Comparison of ENCODE assay signal across 8 cellular contexts in the genomic region with DNA sequence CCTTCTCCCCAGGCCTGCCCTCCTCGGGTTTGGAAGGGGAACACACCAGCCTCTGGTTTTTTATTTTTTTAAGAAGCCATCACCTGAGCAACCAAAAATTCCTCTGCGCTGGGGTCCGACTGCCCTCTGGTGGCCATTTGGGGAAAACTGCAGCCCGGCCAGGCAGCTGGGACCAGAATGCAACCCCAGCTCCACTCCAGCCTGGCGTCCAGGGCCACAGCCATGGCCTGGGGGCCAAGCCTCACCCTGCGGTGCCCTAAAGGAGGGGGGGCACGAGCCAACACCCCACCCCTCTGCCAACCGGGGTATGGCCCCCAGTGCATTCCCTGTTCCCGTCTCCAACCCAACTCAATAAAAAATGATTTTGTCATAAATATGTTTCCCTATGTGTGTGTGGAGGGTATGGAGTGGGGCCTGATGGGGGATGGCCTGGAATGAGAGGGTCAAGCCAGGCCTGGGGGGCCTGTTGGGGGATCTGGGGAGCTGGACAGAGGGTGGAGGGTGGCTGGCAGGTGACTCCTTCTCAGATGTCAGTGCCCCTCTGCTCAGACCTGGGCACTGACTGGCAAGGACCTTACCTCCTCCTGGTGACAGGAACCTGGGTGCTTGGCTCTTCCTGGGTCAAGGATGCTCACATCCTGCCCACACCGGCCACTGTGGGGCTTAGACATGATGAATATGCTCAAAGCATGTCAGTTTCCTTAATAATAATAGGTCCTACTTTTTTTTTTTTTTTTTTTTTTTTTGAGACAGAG. TPM values are rescaled to one million over a fixed set of nuclear protein-coding genes. Genes with fewer than 3 reads are reported as not detected.
DNase-seq lines count a peak whose midpoint lies in the region; ATAC-seq and TF ChIP-seq lines count a peak whose summit lies in the region.

No MANE protein-coding gene starts in this region.

- no peaks in the 10 kb centered on the region for H3K36me3 Mint-ChIP-seq in CD8-positive, alpha-beta memory T cell
- no peaks in the 10 kb centered on the region for H3K36me3 Mint-ChIP-seq in activated CD8-positive, alpha-beta T cell treated with anti-CD3 and anti-CD28 coated beads, Interleukin-2, amount 10 ng/mL, durations not matched to agents 7 days and 5 days (ENCODE audit: low read depth)

- H3K9me3 Mint-ChIP-seq in CD8-positive, alpha-beta memory T cell, result no peaks in the 10 kb centered on the region
- H3K9me3 Mint-ChIP-seq in activated CD8-positive, alpha-beta T cell treated with anti-CD3 and anti-CD28 coated beads, Interleukin-2, amount 10 ng/mL, durations not matched to agents 7 days and 5 days (ENCODE audit: insufficient read depth), result no peaks in the 10 kb centered on the region

- POLR2A ChIA-PET in CD8-positive, alpha-beta memory T cell (lab: Charles Lee), result interaction anchor here (0.6 to 1.8 kb wide), 3 partner anchors 48 to 435 kb away, joined by 3 to 10 read pairs (median 3); a partner anchor contains a TSS
- POLR2A ChIA-PET in activated CD8-positive, alpha-beta T cell treated with anti-CD3 and anti-CD28 coated beads, Interleukin-2, amount 10 ng/mL, durations not matched to agents 7 days and 5 days (lab: Charles Lee), result interaction anchor here (0.6 to 1.5 kb wide), 4 partner anchors 39 to 254 kb away, joined by 3 to 6 read pairs (median 4); no protein-coding TSS in a partner anchor

- peak overlapping the region in 3 of 8 donors; percentile 43 to 49 (median 47) for H3K27ac Mint-ChIP-seq in CD8-positive, alpha-beta memory T cell
- H3K27ac Mint-ChIP-seq in activated CD8-positive, alpha-beta T cell treated with anti-CD3 and anti-CD28 coated beads, Interleukin-2, amount 10 ng/mL, durations not matched to agents 7 days and 5 days, result no peak overlapping the region

- H3K4me3 ChIP-seq in CD8-positive, alpha-beta memory T cell (ENCODE audit: low read length), result no peak overlapping the region
- H3K4me3 ChIP-seq in HFF-Myc (replicated peaks; ENCODE audit: low read depth, low read length), result no peak overlapping the region

- H3K27me3 ChIP-seq in CD8-positive, alpha-beta memory T cell (ENCODE audit: insufficient read depth, low read length, poor library complexity, severe bottlenecking), result no peaks in the 10 kb centered on the region

- peak overlapping the region in 2 of 7 donors; percentile 7 to 8 for H3K4me3 Mint-ChIP-seq in CD8-positive, alpha-beta memory T cell
- H3K4me3 Mint-ChIP-seq in activated CD8-positive, alpha-beta T cell treated with anti-CD3 and anti-CD28 coated beads, Interleukin-2, amount 10 ng/mL, durations not matched to agents 7 days and 5 days, result no peak overlapping the region

- H3K4me1 ChIP-seq in CD8-positive, alpha-beta memory T cell (ENCODE audit: insufficient read depth, low read length), result peaks cover 17% of the 10 kb centered on the region

- TF ChIP-seq CTCF in HFF-Myc (IDR thresholded peaks at IDR 0.05; ENCODE audit: low read depth, low read length, missing control alignments), result peak; percentile 94

- H3K27ac ChIP-seq in CD8-positive, alpha-beta memory T cell (ENCODE audit: low read depth, low read length), result no peak overlapping the region

- H3K9me3 ChIP-seq in CD8-positive, alpha-beta memory T cell (ENCODE audit: low read length), result no peaks in the 10 kb centered on the region

- peak; percentile 45 for ATAC-seq in activated CD8-positive, alpha-beta T cell treated with anti-CD3 and anti-CD28 coated beads, Interleukin-2, amount 10 ng/mL, durations not matched to agents 7 days and 5 days
- no peak for ATAC-seq in HG03108 (IDR thresholded peaks at IDR 0.05; ENCODE audit: unreplicated experiment)

- no peaks in the 10 kb centered on the region for H3K36me3 ChIP-seq in CD8-positive, alpha-beta memory T cell (ENCODE audit: insufficient read depth, low read length)

- peaks cover 13 to 22% (median 19%) of the 10 kb centered on the region in 3 donors for H3K4me1 Mint-ChIP-seq in CD8-positive, alpha-beta memory T cell
- H3K4me1 Mint-ChIP-seq in activated CD8-positive, alpha-beta T cell treated with anti-CD3 and anti-CD28 coated beads, Interleukin-2, amount 10 ng/mL, durations not matched to agents 7 days and 5 days (ENCODE audit: low read depth), result peaks cover 23% of the 10 kb centered on the region

- CTCF ChIA-PET in CD8-positive, alpha-beta memory T cell (lab: Charles Lee), result interaction anchor here (0.6 to 13.6 kb wide), 29 partner anchors 7 to 1479 kb away, joined by 3 to 283 read pairs (median 4); a partner anchor contains a TSS
- CTCF ChIA-PET in activated CD8-positive, alpha-beta T cell treated with anti-CD3 and anti-CD28 coated beads, Interleukin-2, amount 10 ng/mL, durations not matched to agents 7 days and 5 days (lab: Charles Lee), result interaction anchor here (0.6 to 7.4 kb wide), 36 partner anchors 9 to 351 kb away, joined by 3 to 266 read pairs (median 6); a partner anchor contains a TSS

- peaks cover 0 to 5% of the 10 kb centered on the region in 2 donors for H3K27me3 Mint-ChIP-seq in CD8-positive, alpha-beta memory T cell
- peaks cover 4% of the 10 kb centered on the region for H3K27me3 Mint-ChIP-seq in activated CD8-positive, alpha-beta T cell treated with anti-CD3 and anti-CD28 coated beads, Interleukin-2, amount 10 ng/mL, durations not matched to agents 7 days and 5 days (ENCODE audit: low read depth)

- DNase-seq in CD8-positive, alpha-beta memory T cell, result peak; percentile 63 to 84 (median 75)
- DNase-seq in HFF-Myc (ENCODE audit: extremely low read depth, low read depth) (peak; percentile 52), NCI-H774 (lab: John Stamatoyannopoulos, UW) (peak; percentile 21), midbrain (lab: John Stamatoyannopoulos, UW) (peak; percentile 65)
- DNase-seq in activated CD8-positive, alpha-beta T cell treated with anti-CD3 and anti-CD28 coated beads, Interleukin-2, amount 10 ng/mL, durations not matched to agents 7 days and 5 days, result peak; percentile 87
- peak; percentile 74 for DNase-seq in effector CD8-positive, alpha-beta T cell (lab: John Stamatoyannopoulos, UW)
- DNase-seq in stimulated activated CD8-positive, alpha-beta memory T cell treated with anti-CD3 and anti-CD28 coated beads, Interleukin-4, amount 100 ng/mL, for 24 hours (ENCODE audit: low read depth), result peak; percentile 63

RNA-seq across cellular contexts. Expression of a gene that starts 3.2 kb away (rescaled TPM):
- total RNA-seq in CD8-positive, alpha-beta memory T cell, result 1 to 10 TPM; 3.3 to 3.9 TPM
- not detected for polyA plus RNA-seq in CD8-positive, alpha-beta memory T cell
- total RNA-seq in activated CD8-positive, alpha-beta T cell treated with anti-CD3 and anti-CD28 coated beads, Interleukin-2, amount 10 ng/mL, durations not matched to agents 7 days and 5 days, result under 1 TPM; 0.47 to 0.66 TPM

RNA-seq across cellular contexts. Expression of a gene that starts 12.5 kb away (rescaled TPM):
- total RNA-seq in CD8-positive, alpha-beta memory T cell, result not detected
- polyA plus RNA-seq in CD8-positive, alpha-beta memory T cell, result not detected
- total RNA-seq in activated CD8-positive, alpha-beta T cell treated with anti-CD3 and anti-CD28 coated beads, Interleukin-2, amount 10 ng/mL, durations not matched to agents 7 days and 5 days, result not detected

RNA-seq across cellular contexts. Expression of a gene that starts 21.0 kb away (rescaled TPM):
- total RNA-seq in CD8-positive, alpha-beta memory T cell, result not detected
- not detected for polyA plus RNA-seq in CD8-positive, alpha-beta memory T cell
- total RNA-seq in activated CD8-positive, alpha-beta T cell treated with anti-CD3 and anti-CD28 coated beads, Interleukin-2, amount 10 ng/mL, durations not matched to agents 7 days and 5 days, result not detected

RNA-seq across cellular contexts. Expression of a gene that starts 28.9 kb away (rescaled TPM):
- 1 to 10 TPM; 6.9 to 7.1 TPM for total RNA-seq in CD8-positive, alpha-beta memory T cell
- polyA plus RNA-seq in CD8-positive, alpha-beta memory T cell, result 6.0 TPM
- total RNA-seq in activated CD8-positive, alpha-beta T cell treated with anti-CD3 and anti-CD28 coated beads, Interleukin-2, amount 10 ng/mL, durations not matched to agents 7 days and 5 days, result 10 to 100 TPM in 1 of 2 experiments, 1 to 10 TPM in 1; 7.8 to 12.3 TPM

RNA-seq across cellular contexts. Expression of a gene that starts 53.8 kb away (rescaled TPM):
- 10 to 100 TPM; 21.9 to 24.2 TPM for total RNA-seq in CD8-positive, alpha-beta memory T cell
- 124 TPM for polyA plus RNA-seq in CD8-positive, alpha-beta memory T cell
- 10 to 100 TPM; 81.0 to 83.1 TPM for total RNA-seq in activated CD8-positive, alpha-beta T cell treated with anti-CD3 and anti-CD28 coated beads, Interleukin-2, amount 10 ng/mL, durations not matched to agents 7 days and 5 days

Comparison
In these comparisons a context has a peak if more than half of its experiments do, and no peak if none do; other contexts are left out.
1. DNase-seq: peak in every context shown above with its lines; median percentile 87 in activated CD8-positive, alpha-beta T cell treated with anti-CD3 and anti-CD28 coated beads, Interleukin-2, amount 10 ng/mL, durations not matched to agents 7 days and 5 days; 75 in CD8-positive, alpha-beta memory T cell; 74 in effector CD8-positive, alpha-beta T cell; 65 in midbrain; 63 in stimulated activated CD8-positive, alpha-beta memory T cell treated with anti-CD3 and anti-CD28 coated beads, Interleukin-4, amount 100 ng/mL, for 24 hours; 52 in HFF-Myc; 21 in NCI-H774.